8 cellular contexts compared by ENCODE assay signal in genomic region chr4:153153339-153153851, GRCh38. TPM values are rescaled to one million over a fixed set of nuclear protein-coding genes. Genes with fewer than 3 reads are reported as not detected.
DNase-seq lines count a peak whose midpoint lies in the region; ATAC-seq lines count a peak whose summit lies in the region.

No MANE protein-coding gene starts in this region.

- peak overlapping the region; percentile 79 for H4K91ac ChIP-seq in mesenchymal stem cell (ENCODE audit: low read length)

- peak overlapping the region; percentile 80 for H3K4me2 ChIP-seq in mesenchymal stem cell (ENCODE audit: low read length, poor library complexity, severe bottlenecking)

- no peaks in the 10 kb centered on the region for H3K9me3 Mint-ChIP-seq in activated CD4-positive, alpha-beta memory T cell treated with anti-CD3 and anti-CD28 coated beads, Interleukin-2, amount 10 ng/mL, durations not matched to agents 7 days and 5 days

- peaks cover 33% of the 10 kb centered on the region for H3K4me1 Mint-ChIP-seq in activated CD4-positive, alpha-beta memory T cell treated with anti-CD3 and anti-CD28 coated beads, Interleukin-2, amount 10 ng/mL, durations not matched to agents 7 days and 5 days

- peaks cover 8 to 61% of the 10 kb centered on the region in 2 experiments for H3K27me3 ChIP-seq in mesenchymal stem cell (ENCODE audit: control insufficient read depth in 1 of 2, insufficient read depth in 1 of 2, low read length in 2 of 2)

- POLR2A ChIA-PET in activated CD4-positive, alpha-beta memory T cell treated with anti-CD3 and anti-CD28 coated beads, Interleukin-2, amount 10 ng/mL, durations not matched to agents 7 days and 5 days (lab: Charles Lee), result no interaction called here

- H3K27me3 Mint-ChIP-seq in activated CD4-positive, alpha-beta memory T cell treated with anti-CD3 and anti-CD28 coated beads, Interleukin-2, amount 10 ng/mL, durations not matched to agents 7 days and 5 days, result peaks cover 51% of the 10 kb centered on the region

- H2AK5ac ChIP-seq in mesenchymal stem cell (ENCODE audit: low read length, severe bottlenecking), result no peak overlapping the region

- H2BK12ac ChIP-seq in mesenchymal stem cell (ENCODE audit: low read length in 2 of 2), result peak overlapping the region; percentile 56 to 70

- H4K8ac ChIP-seq in mesenchymal stem cell (ENCODE audit: low read length), result peak overlapping the region; percentile 19

- peak overlapping the region; percentile 11 for H2BK5ac ChIP-seq in mesenchymal stem cell (ENCODE audit: low read depth, low read length, poor library complexity, severe bottlenecking)

- H3K4ac ChIP-seq in mesenchymal stem cell (ENCODE audit: low read depth in 1 of 2, low read length in 2 of 2), result peak overlapping the region in 1 of 2 experiments; percentile 53

- no peaks in the 10 kb centered on the region for H3K36me3 Mint-ChIP-seq in activated CD4-positive, alpha-beta memory T cell treated with anti-CD3 and anti-CD28 coated beads, Interleukin-2, amount 10 ng/mL, durations not matched to agents 7 days and 5 days (ENCODE audit: low read depth)

- peak overlapping the region; percentile 71 to 82 for H3K4me3 ChIP-seq in mesenchymal stem cell (ENCODE audit: insufficient read depth in 1 of 2, low read depth in 1 of 2, low read length in 2 of 2)

- H2BK15ac ChIP-seq in mesenchymal stem cell (ENCODE audit: low read depth, poor library complexity, severe bottlenecking), result peak overlapping the region; percentile 92

- no peaks in the 10 kb centered on the region for H3K36me3 ChIP-seq in mesenchymal stem cell (ENCODE audit: control insufficient read depth in 1 of 2, insufficient read depth in 2 of 2, low read depth in 1 of 2, low read length in 2 of 2)

- H3K18ac ChIP-seq in mesenchymal stem cell (ENCODE audit: low read depth in 1 of 2, low read length in 2 of 2), result peak overlapping the region; percentile 67 to 75

- H3K79me1 ChIP-seq in mesenchymal stem cell (replicated peaks; ENCODE audit: low read length, poor library complexity, severe bottlenecking), result peaks cover 11% of the 10 kb centered on the region

- ATAC-seq in HG02870 (IDR thresholded peaks at IDR 0.05; ENCODE audit: unreplicated experiment), result peak; percentile 42

- no peak overlapping the region for H3K14ac ChIP-seq in mesenchymal stem cell (ENCODE audit: low read length in 2 of 2)

- CTCF ChIA-PET in activated CD4-positive, alpha-beta memory T cell treated with anti-CD3 and anti-CD28 coated beads, Interleukin-2, amount 10 ng/mL, durations not matched to agents 7 days and 5 days (lab: Charles Lee), result no interaction called here

- no peak overlapping the region for H3K23ac ChIP-seq in mesenchymal stem cell (ENCODE audit: low read length in 2 of 2)

- DNase-seq in NCI-H187 (lab: John Stamatoyannopoulos, UW) (peak; percentile 15 to 45), NCI-H187 treated with DMSO at 0.1 percent for 48 hours (lab: John Stamatoyannopoulos, UW) (no peak), NCI-H2196 treated with DMSO at 0.1 percent for 48 hours (lab: John Stamatoyannopoulos, UW; ENCODE audit: unreplicated experiment) (peak; percentile 8), mesenchymal stem cell (peak; percentile 56)
- DNase-seq in activated CD4-positive, alpha-beta memory T cell treated with anti-CD3 and anti-CD28 coated beads, Interleukin-2, amount 10 ng/mL, durations not matched to agents 7 days and 5 days, result peak; percentile 71
- DNase-seq in effector CD4-positive, alpha-beta T cell, result peak; percentile 68
- peak; percentile 24 for DNase-seq in stimulated activated CD8-positive, alpha-beta memory T cell treated with anti-CD3 and anti-CD28 coated beads, Interleukin-15, amount 100 ng/mL, for 24 hours (ENCODE audit: low read depth)

- WGBS in mesenchymal stem cell, result under 1% methylated on average over 41 of the region's 53 CpGs

- H3K27ac Mint-ChIP-seq in activated CD4-positive, alpha-beta memory T cell treated with anti-CD3 and anti-CD28 coated beads, Interleukin-2, amount 10 ng/mL, durations not matched to agents 7 days and 5 days, result peak overlapping the region; percentile 40

- peak overlapping the region; percentile 59 for H3K9ac ChIP-seq in mesenchymal stem cell (ENCODE audit: low read length)

- peak overlapping the region; percentile 70 for H3K27ac ChIP-seq in mesenchymal stem cell (ENCODE audit: low read length, poor library complexity, severe bottlenecking)

- peak overlapping the region; percentile 46 for H2AFZ ChIP-seq in mesenchymal stem cell (ENCODE audit: low read depth, low read length)

- peaks cover 10% of the 10 kb centered on the region for H3K4me1 ChIP-seq in mesenchymal stem cell (ENCODE audit: control insufficient read depth, insufficient read depth, low read depth, low read length)

- H2BK120ac ChIP-seq in mesenchymal stem cell (ENCODE audit: low read depth, low read length), result no peak overlapping the region

- H3K9me3 ChIP-seq in mesenchymal stem cell (ENCODE audit: control insufficient read depth, low read length), result no peaks in the 10 kb centered on the region

- peak overlapping the region; percentile 80 for H3K4me3 Mint-ChIP-seq in activated CD4-positive, alpha-beta memory T cell treated with anti-CD3 and anti-CD28 coated beads, Interleukin-2, amount 10 ng/mL, durations not matched to agents 7 days and 5 days

RNA-seq across cellular contexts. Expression of gene TRIM2, which starts 50.8 kb away (rescaled TPM):
- total RNA-seq in activated CD4-positive, alpha-beta memory T cell treated with anti-CD3 and anti-CD28 coated beads, Interleukin-2, amount 10 ng/mL, durations not matched to agents 7 days and 5 days, result under 1 TPM; 0.10 to 0.20 TPM
- polyA plus RNA-seq in mesenchymal stem cell (2013, experiment 1 of 2), result 18.0 TPM
- polyA plus RNA-seq in mesenchymal stem cell (2013, experiment 2 of 2), result 18.0 TPM
